13 cellular contexts compared by ENCODE assay signal in the genomic region with DNA sequence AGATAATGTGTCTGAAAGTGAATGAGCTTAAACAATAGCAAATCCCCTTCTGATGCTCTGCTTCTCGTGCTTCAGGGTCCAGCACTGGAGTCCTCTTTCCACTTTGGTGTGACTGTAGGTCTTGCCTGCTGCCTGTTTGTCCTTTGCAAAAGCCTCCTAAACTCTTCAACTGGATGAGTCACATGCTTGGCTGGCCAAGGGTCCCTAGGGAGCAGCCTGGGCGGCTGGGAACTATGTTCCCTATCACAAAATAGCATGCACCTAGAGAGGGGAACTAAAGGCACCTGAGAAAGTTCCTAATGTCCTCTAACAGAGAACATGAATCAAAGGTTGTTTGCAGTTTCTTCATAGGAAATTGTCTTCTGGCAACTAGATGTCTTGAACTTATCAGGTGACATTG.
"Had no signal": no experiment of that assay in that cellular context is flagged by ENCODE, and none has a peak within 500 bp of the region (broad histone marks: within the 10 kb centered on the region; RNA-seq: fewer than 3 reads in every experiment).

No MANE protein-coding gene starts in this region.

- H3K27me3 ChIP-seq: gastroesophageal sphincter, neural progenitor cell, right lobe of liver, upper lobe of right lung had no signal

- H3K4me1 ChIP-seq: gastroesophageal sphincter, neural progenitor cell, right lobe of liver, upper lobe of right lung had no signal

- ATAC-seq: effector memory CD8-positive, alpha-beta T cell; gastroesophageal sphincter; left cardiac atrium; right lobe of liver; stimulated activated naive CD8-positive, alpha-beta T cell treated with anti-CD3 and anti-CD28 coated beads, Interleukin-15, amount 100 ng/mL, for 72 hours; upper lobe of right lung had no signal

- H3K36me3 ChIP-seq: gastroesophageal sphincter, neural progenitor cell, right lobe of liver, upper lobe of right lung had no signal

- H2AFZ ChIP-seq: neural progenitor cell had no signal

- H3K9me3 ChIP-seq: gastroesophageal sphincter, right lobe of liver, upper lobe of right lung had no signal

- H3K4me2 ChIP-seq: neural progenitor cell had no signal

- H3K4me3 ChIP-seq: gastroesophageal sphincter, lung, neural progenitor cell, right lobe of liver, upper lobe of right lung had no signal

- H3K9ac ChIP-seq: neural progenitor cell had no signal

- DNase-seq: activated CD4-positive, CD25-positive, alpha-beta regulatory T cell treated with anti-CD3 and anti-CD28 coated beads, Interleukin-2, amount 50 U/mL, for 72 hours; activated naive CD4-positive, alpha-beta T cell; activated naive CD8-positive, alpha-beta T cell treated with anti-CD3 and anti-CD28 coated beads, Interleukin-2, amount 10 ng/mL, durations not matched to agents 7 days and 5 days; activated T-cell treated with anti-CD3 and anti-CD28 coated beads for 4 hours; anterior cingulate cortex; effector memory CD8-positive, alpha-beta T cell; left cardiac atrium; right lobe of liver; stimulated activated naive CD8-positive, alpha-beta T cell treated with anti-CD3 and anti-CD28 coated beads, Interleukin-15, amount 100 ng/mL, for 72 hours; upper lobe of right lung had no signal

- H3K27ac ChIP-seq: gastroesophageal sphincter, neural progenitor cell, right lobe of liver, upper lobe of right lung had no signal
